ENCODE assay signal across 1 cellular context in the genomic region with DNA sequence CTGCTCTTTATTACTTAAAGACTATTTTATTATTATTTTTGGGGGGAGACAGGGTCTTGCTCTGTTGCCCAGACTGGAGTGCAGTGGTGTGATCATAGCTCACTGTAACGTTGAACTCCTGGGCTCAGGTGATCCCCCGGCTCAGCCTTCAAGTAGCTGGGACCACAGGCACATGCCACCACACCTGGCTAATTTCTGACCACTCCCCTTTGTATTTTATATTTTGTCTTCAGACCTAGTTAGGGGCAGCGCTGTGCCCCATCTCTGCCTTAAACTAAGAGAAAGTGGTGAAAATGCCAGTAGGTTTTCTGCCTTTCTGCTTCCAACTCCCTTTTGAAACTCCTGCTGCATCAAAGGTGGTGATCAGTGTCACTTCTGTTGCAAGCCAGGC.
TF ChIP-seq lines count a peak whose summit lies in the region.

No MANE protein-coding gene starts in this region.

TF ChIP-seq in HCT116, 20 proteins besides CTCF, POLR2A, EP300 and RAD21 (continued from another document):
- TF ChIP-seq, protein P1, sequence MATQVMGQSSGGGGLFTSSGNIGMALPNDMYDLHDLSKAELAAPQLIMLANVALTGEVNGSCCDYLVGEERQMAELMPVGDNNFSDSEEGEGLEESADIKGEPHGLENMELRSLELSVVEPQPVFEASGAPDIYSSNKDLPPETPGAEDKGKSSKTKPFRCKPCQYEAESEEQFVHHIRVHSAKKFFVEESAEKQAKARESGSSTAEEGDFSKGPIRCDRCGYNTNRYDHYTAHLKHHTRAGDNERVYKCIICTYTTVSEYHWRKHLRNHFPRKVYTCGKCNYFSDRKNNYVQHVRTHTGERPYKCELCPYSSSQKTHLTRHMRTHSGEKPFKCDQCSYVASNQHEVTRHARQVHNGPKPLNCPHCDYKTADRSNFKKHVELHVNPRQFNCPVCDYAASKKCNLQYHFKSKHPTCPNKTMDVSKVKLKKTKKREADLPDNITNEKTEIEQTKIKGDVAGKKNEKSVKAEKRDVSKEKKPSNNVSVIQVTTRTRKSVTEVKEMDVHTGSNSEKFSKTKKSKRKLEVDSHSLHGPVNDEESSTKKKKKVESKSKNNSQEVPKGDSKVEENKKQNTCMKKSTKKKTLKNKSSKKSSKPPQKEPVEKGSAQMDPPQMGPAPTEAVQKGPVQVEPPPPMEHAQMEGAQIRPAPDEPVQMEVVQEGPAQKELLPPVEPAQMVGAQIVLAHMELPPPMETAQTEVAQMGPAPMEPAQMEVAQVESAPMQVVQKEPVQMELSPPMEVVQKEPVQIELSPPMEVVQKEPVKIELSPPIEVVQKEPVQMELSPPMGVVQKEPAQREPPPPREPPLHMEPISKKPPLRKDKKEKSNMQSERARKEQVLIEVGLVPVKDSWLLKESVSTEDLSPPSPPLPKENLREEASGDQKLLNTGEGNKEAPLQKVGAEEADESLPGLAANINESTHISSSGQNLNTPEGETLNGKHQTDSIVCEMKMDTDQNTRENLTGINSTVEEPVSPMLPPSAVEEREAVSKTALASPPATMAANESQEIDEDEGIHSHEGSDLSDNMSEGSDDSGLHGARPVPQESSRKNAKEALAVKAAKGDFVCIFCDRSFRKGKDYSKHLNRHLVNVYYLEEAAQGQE (IDR thresholded peaks at IDR 0.05; ENCODE audit: low read depth): no peak
- no peak for TF ChIP-seq FOSL1 (IDR thresholded peaks at IDR 0.05; ENCODE audit: low read depth)
- TF ChIP-seq JUND (IDR thresholded peaks at IDR 0.05): no peak
- TF ChIP-seq SRF (IDR thresholded peaks at IDR 0.05; ENCODE audit: low read depth): no peak
- no peak for TF ChIP-seq TCF7L2 (IDR thresholded peaks at IDR 0.05; ENCODE audit: borderline replicate concordance, extremely low read depth, insufficient read depth, insufficient read length)
